13 cellular contexts compared by ENCODE assay signal in genomic region chr12:109621271-109621671, GRCh38. TPM values are rescaled to one million over a fixed set of nuclear protein-coding genes. Genes with fewer than 3 reads are reported as not detected.
A peak's percentile ranks its signal among the peaks of the same experiment; 100 is the strongest.
DNase-seq lines count a peak whose midpoint lies in the region; ATAC-seq, FAIRE-seq and TF ChIP-seq lines count a peak whose summit lies in the region.
"Had no signal": no experiment of that assay in that cellular context is flagged by ENCODE, and none has a peak within 500 bp of the region (broad histone marks: within the 10 kb centered on the region; RNA-seq: fewer than 3 reads in every experiment).

No MANE protein-coding gene starts in this region.

- FAIRE-seq in bronchial epithelial cell (lab: Jason Lieb, UNC) = no peak
- FAIRE-seq in keratinocyte (lab: Jason Lieb, UNC) = peak; percentile 43
- FAIRE-seq: endothelial cell of umbilical vein had no signal

- no peaks in the 10 kb centered on the region for H4K20me1 ChIP-seq in GM23248 (ENCODE audit: insufficient read depth)
- H4K20me1 ChIP-seq in keratinocyte (ENCODE audit: control insufficient read depth, extremely low read depth, insufficient read depth, low read length) = no peaks in the 10 kb centered on the region

- no peaks in the 10 kb centered on the region for H3K4me1 ChIP-seq in GM23248 (ENCODE audit: insufficient read depth)
- H3K4me1 ChIP-seq in keratinocyte (ENCODE audit: control insufficient read depth, extremely low read depth, insufficient read depth, low read length) = no peaks in the 10 kb centered on the region

- TF ChIP-seq CTCF in BJ (IDR thresholded peaks at IDR 0.05; ENCODE audit: insufficient read depth, low read depth, low read length) = no peak
- TF ChIP-seq CTCF in bronchial epithelial cell (IDR thresholded peaks at IDR 0.05; ENCODE audit: insufficient read depth, low read length, severe bottlenecking) = no peak
- TF ChIP-seq CTCF in keratinocyte (optimal IDR thresholded peaks at IDR 0.05 in 1 of 3, IDR thresholded peaks at IDR 0.05 in 1 of 3, conservative IDR thresholded peaks at IDR 0.05 in 1 of 3; ENCODE audit: extremely low read depth in 1 of 3, insufficient read depth in 2 of 3, low read length in 3 of 3) = no peak

- H3K4me3 ChIP-seq in BJ (ENCODE audit: low read depth, low read length) = no peak overlapping the region
- H3K4me3 ChIP-seq in GM23248 = no peak overlapping the region
- no peak overlapping the region for H3K4me3 ChIP-seq in bronchial epithelial cell (ENCODE audit: low read depth, low read length)
- H3K4me3 ChIP-seq in keratinocyte (ENCODE audit: control insufficient read depth in 2 of 3, extremely low read depth in 1 of 3, insufficient read depth in 2 of 3, low read depth in 1 of 3, low read length in 3 of 3) = no peak overlapping the region
- H3K4me3 ChIP-seq: hepatocyte had no signal

- no peaks in the 10 kb centered on the region for H3K9me1 ChIP-seq in keratinocyte (ENCODE audit: control insufficient read depth, extremely low read depth, insufficient read depth, low read length)

- H3K27ac ChIP-seq in GM23248 (no peak overlapping the region), keratinocyte (ENCODE audit: control insufficient read depth, insufficient read depth, low read length) (no peak overlapping the region)
- H3K27ac ChIP-seq: hepatocyte had no signal

- in situ Hi-C loops in GM23248 (cut with MboI) = no loop called here

- DNase-seq in BJ (ENCODE audit: low read depth) (peak; percentile 67), GM23248 (peak; percentile 60), bronchial epithelial cell (ENCODE audit: low read depth) (peak; percentile 41), keratinocyte (ENCODE audit: low read depth, low spot score) (no peak), RKO (ENCODE audit: low spot score) (no peak)
- no peak for DNase-seq in stimulated activated CD8-positive, alpha-beta memory T cell treated with anti-CD3 and anti-CD28 coated beads, Interleukin-4, amount 100 ng/mL, for 48 hours
- DNase-seq: activated naive CD8-positive, alpha-beta T cell treated with anti-CD3 and anti-CD28 coated beads, Interleukin-2, amount 10 ng/mL, durations not matched to agents 7 days and 5 days; activated T-cell treated with anti-CD3 and anti-CD28 coated beads, Interleukin-2, amount 50 U/mL, for 24 hours; stimulated activated naive CD4-positive, alpha-beta T cell had no signal

- H3K9ac ChIP-seq in GM23248 (no peak overlapping the region), keratinocyte (ENCODE audit: control insufficient read depth, extremely low read depth, insufficient read depth, low read length) (no peak overlapping the region)
- H3K9ac ChIP-seq: SK-N-SH had no signal

- H3K9me3 ChIP-seq in GM23248 (ENCODE audit: low read depth) (no peaks in the 10 kb centered on the region), keratinocyte (ENCODE audit: control insufficient read depth, low read depth, low read length) (no peaks in the 10 kb centered on the region)
- H3K9me3 ChIP-seq: SK-N-SH had no signal

- H3K4me2 ChIP-seq in GM23248 (ENCODE audit: unreplicated experiment) (no peak overlapping the region), keratinocyte (ENCODE audit: control insufficient read depth, extremely low read depth, insufficient read depth, low read depth, low read length) (no peak overlapping the region)
- H3K4me2 ChIP-seq: SK-N-SH had no signal

- H3K79me2 ChIP-seq in GM23248 (ENCODE audit: insufficient read depth) = no peaks in the 10 kb centered on the region
- no peaks in the 10 kb centered on the region for H3K79me2 ChIP-seq in keratinocyte (ENCODE audit: control insufficient read depth, insufficient read depth, low read length)
- H3K79me2 ChIP-seq: hepatocyte had no signal

- WGBS in GM23248 (ENCODE audit: low coverage in 1 of 2, low lambda C conversion rate in 2 of 2, missing lambda C conversion rate in 2 of 2), 2 experiments = 0 to 5% methylated on average over 1 of the region's 1 CpG

- POLR2A ChIA-PET in BJ (lab: Charles Lee) = interaction anchor here (0.6 to 0.7 kb wide), 2 partner anchors 59 to 142 kb away, joined by 3 to 4 read pairs; no protein-coding TSS in a partner anchor

- peaks cover 5% of the 10 kb centered on the region; the same call in 1 of the 2 replicates for H3F3A ChIP-seq in GM23248 (ENCODE audit: insufficient read depth)

- H3K27me3 ChIP-seq in BJ (ENCODE audit: control insufficient read depth, insufficient read depth, low read length) (peaks cover 24% of the 10 kb centered on the region), GM23248 (replicated peaks; ENCODE audit: insufficient read depth) (peaks cover 53% of the 10 kb centered on the region), bronchial epithelial cell (ENCODE audit: control insufficient read depth, insufficient read depth, low read length) (peaks cover 3% of the 10 kb centered on the region), keratinocyte (ENCODE audit: control insufficient read depth, extremely low read depth, insufficient read depth, low read length) (peaks cover 23% of the 10 kb centered on the region)

- ATAC-seq in esophagus mucosa = no peak

- H3K9me2 ChIP-seq in GM23248 (ENCODE audit: insufficient read depth) = no peaks in the 10 kb centered on the region
- H3K9me2 ChIP-seq: SK-N-SH had no signal

- dilution Hi-C loops in keratinocyte (cut with MboI; ENCODE audit: extremely low pct_ligation_motif_present, low sequenced_read_pairs) = no loop called here

- H3K36me3 ChIP-seq in BJ (ENCODE audit: control insufficient read depth, insufficient read depth, low read length) = no peaks in the 10 kb centered on the region
- no peaks in the 10 kb centered on the region for H3K36me3 ChIP-seq in GM23248 (ENCODE audit: low read depth)
- H3K36me3 ChIP-seq in bronchial epithelial cell (ENCODE audit: control insufficient read depth, insufficient read depth, low read length) = no peaks in the 10 kb centered on the region
- H3K36me3 ChIP-seq in keratinocyte (ENCODE audit: control insufficient read depth in 2 of 2, extremely low read depth in 1 of 2, insufficient read depth in 2 of 2, low read length in 2 of 2) = no peaks in the 10 kb centered on the region

- CTCF ChIA-PET in BJ (lab: Yijun Ruan, JAX) = no interaction called here

- no peak overlapping the region for H2AFZ ChIP-seq in GM23248
- H2AFZ ChIP-seq in keratinocyte (ENCODE audit: control insufficient read depth, low read length) = no peak overlapping the region
- H2AFZ ChIP-seq: hepatocyte had no signal

RNA-seq across cellular contexts. Expression of gene MVK, which starts 47.7 kb away (rescaled TPM):
- 4.1 and 7.5 TPM in 2 replicates for polyA plus RNA-seq in BJ (2011; rRNA removed)
- polyA minus RNA-seq in BJ (2011; rRNA and poly(A)+ RNA removed) = 3.1 and 3.4 TPM in 2 replicates
- total RNA-seq in GM23248 (2014; rRNA removed; shearing (Covaris generic)) = 11.8 and 80.1 TPM in 2 replicates
- polyA plus RNA-seq in GM23248 (2016; fragmentation: Nextera tagmentation; extraction: Ambion mirVana) = 6.7 and 7.2 TPM in 2 replicates
- 14.3 and 16.1 TPM in 2 replicates for total RNA-seq in bronchial epithelial cell
- polyA plus RNA-seq in keratinocyte = 26.7 to 29.5 TPM (median 29.3 TPM) in 3 replicates
- 9.9 TPM for polyA plus RNA-seq in keratinocyte (2011; ENCODE audit: low read depth)
- polyA plus RNA-seq in keratinocyte (2011; cell fraction: cytosol; rRNA removed) = 18.4 and 30.6 TPM in 2 replicates
- 28.6 and 31.8 TPM in 2 replicates for polyA plus RNA-seq in keratinocyte (2011; cell fraction: nucleus; rRNA removed)
- polyA plus RNA-seq in keratinocyte (2012; ENCODE audit: low replicate concordance) = 21.9 and 36.7 TPM in 2 replicates
- polyA minus RNA-seq in keratinocyte = 19.1 to 47.1 TPM (median 20.8 TPM) in 3 replicates
- 20.7 TPM for polyA minus RNA-seq in keratinocyte (2011; cell fraction: cytosol; rRNA and poly(A)+ RNA removed)
- 11.9 and 12.3 TPM in 2 replicates for polyA minus RNA-seq in keratinocyte (2011; cell fraction: nucleus; rRNA and poly(A)+ RNA removed)
- total RNA-seq in esophagus mucosa = 55.2 TPM

RNA-seq across cellular contexts. Expression of gene MMAB, which starts 48.0 kb away (rescaled TPM):
- polyA plus RNA-seq in BJ (2011; rRNA removed) (16.3 and 22.2 TPM in 2 replicates), GM23248 (2016; fragmentation: Nextera tagmentation; extraction: Ambion mirVana) (25.4 and 26.8 TPM in 2 replicates), keratinocyte (29.4 to 38.6 TPM (median 30.6 TPM) in 3 replicates)
- 9.0 and 10.6 TPM in 2 replicates for polyA minus RNA-seq in BJ (2011; rRNA and poly(A)+ RNA removed)
- total RNA-seq in GM23248 (2014; rRNA removed; shearing (Covaris generic)) = 6.7 and 12.8 TPM in 2 replicates
- total RNA-seq in bronchial epithelial cell (33.5 and 36.9 TPM in 2 replicates), esophagus mucosa (74.2 TPM)
- polyA plus RNA-seq in keratinocyte (2011; ENCODE audit: low read depth) = 8.1 TPM
- 21.3 and 28.5 TPM in 2 replicates for polyA plus RNA-seq in keratinocyte (2011; cell fraction: cytosol; rRNA removed)
- 25.5 and 26.0 TPM in 2 replicates for polyA plus RNA-seq in keratinocyte (2011; cell fraction: nucleus; rRNA removed)
- 23.7 and 51.0 TPM in 2 replicates for polyA plus RNA-seq in keratinocyte (2012; ENCODE audit: low replicate concordance)
- polyA minus RNA-seq in keratinocyte = 22.8 to 27.4 TPM (median 23.3 TPM) in 3 replicates
- polyA minus RNA-seq in keratinocyte (2011; cell fraction: cytosol; rRNA and poly(A)+ RNA removed) = 33.8 TPM
- polyA minus RNA-seq in keratinocyte (2011; cell fraction: nucleus; rRNA and poly(A)+ RNA removed) = 6.0 and 12.6 TPM in 2 replicates

Comparison
In these comparisons a context has a peak if more than half of its experiments do, and no peak if none do; other contexts are left out.
1. DNase-seq: peak in BJ (single experiment), GM23248 (single experiment) and bronchial epithelial cell (single experiment); none in keratinocyte (single experiment), stimulated activated CD8-positive, alpha-beta memory T cell treated with anti-CD3 and anti-CD28 coated beads, Interleukin-4, amount 100 ng/mL, for 48 hours (single experiment) and RKO (single experiment).